Comparison of ENCODE assay signal across 11 cellular contexts in genomic region chr21:42746240-42746592, GRCh38.
DNase-seq lines count a peak whose midpoint lies in the region; ATAC-seq and TF ChIP-seq lines count a peak whose summit lies in the region.
"Had no signal": no experiment of that assay in that cellular context is flagged by ENCODE, and none has a peak within 500 bp of the region (broad histone marks: within the 10 kb centered on the region; RNA-seq: fewer than 3 reads in every experiment).

No MANE protein-coding gene starts in this region.

- no peak for DNase-seq in CD14-positive monocyte (ENCODE audit: low spot score)
- no peak for DNase-seq in GM23338 (ENCODE audit: low spot score)
- no peak for DNase-seq in DMS153 (lab: John Stamatoyannopoulos, UW)
- DNase-seq in NAMALWA (ENCODE audit: low spot score), result no peak
- no peak for DNase-seq in SHP77 (lab: John Stamatoyannopoulos, UW)
- DNase-seq: erythroblast, mesenchymal stem cell, MM.1S had no signal

- peaks cover 33% of the 10 kb centered on the region for H3K4me1 Mint-ChIP-seq in CD14-positive monocyte
- peaks cover 10% of the 10 kb centered on the region; the same call in 1 of the 3 replicates for H3K4me1 Mint-ChIP-seq in GM23338

- no peaks in the 10 kb centered on the region for H3K9me2 ChIP-seq in GM23338 (ENCODE audit: insufficient read depth)

- H3K4me3 ChIP-seq in GM23338 (no peak overlapping the region), rectal smooth muscle tissue (ENCODE audit: low read length) (peak overlapping the region; percentile 9)

- peak overlapping the region; percentile 53 to 78 for H3K4me3 Mint-ChIP-seq in CD14-positive monocyte
- H3K4me3 Mint-ChIP-seq in GM23338, result no peak overlapping the region

- no peaks in the 10 kb centered on the region for H3K36me3 ChIP-seq in GM23338 (ENCODE audit: insufficient read depth)
- no peaks in the 10 kb centered on the region for H3K36me3 ChIP-seq in rectal smooth muscle tissue (ENCODE audit: control insufficient read depth, insufficient read depth, low read length)

- H3K27ac Mint-ChIP-seq in CD14-positive monocyte (peak overlapping the region; percentile 97 to 98 (median 98)), GM23338 (no peak overlapping the region)

- 0 out of 2 replicates have a peak overlapping the region, but pooled peaks have one; percentile 50 for H3K27ac ChIP-seq in GM23338 (ENCODE audit: low read depth)
- peak overlapping the region; percentile 60 for H3K27ac ChIP-seq in cingulate gyrus (ENCODE audit: low read depth, low read length)
- peak overlapping the region; percentile 86 for H3K27ac ChIP-seq in rectal smooth muscle tissue (ENCODE audit: low read depth, low read length)

- H3K27me3 ChIP-seq in GM23338 (ENCODE audit: insufficient read depth) (no peaks in the 10 kb centered on the region), rectal smooth muscle tissue (ENCODE audit: control insufficient read depth, insufficient read depth, low read length) (no peaks in the 10 kb centered on the region)

- no peak overlapping the region for H2AFZ ChIP-seq in GM23338

- peaks cover 0 to 7% (median under 1%) of the 10 kb centered on the region in 3 donors for H3K27me3 Mint-ChIP-seq in CD14-positive monocyte (ENCODE audit: low read depth in 3 of 3)
- H3K27me3 Mint-ChIP-seq in GM23338 (ENCODE audit: insufficient read depth, low read depth, poor library complexity), result peaks cover 10% of the 10 kb centered on the region

- H3K36me3 Mint-ChIP-seq in CD14-positive monocyte, result no peaks in the 10 kb centered on the region
- peaks cover 15% of the 10 kb centered on the region; the same call in 2 of the 3 replicates for H3K36me3 Mint-ChIP-seq in GM23338 (ENCODE audit: low read depth)

- H3F3A ChIP-seq in GM23338 (replicated peaks; ENCODE audit: low read depth), result no peaks in the 10 kb centered on the region

- TF ChIP-seq CTCF in CD14-positive monocyte (IDR thresholded peaks at IDR 0.05) (no peak), GM23338 (conservative IDR thresholded peaks at IDR 0.05; ENCODE audit: low read depth in 2 of 2) (no peak)

- ATAC-seq in GM23338, result no peak
- no peak for ATAC-seq in HG03039 (IDR thresholded peaks at IDR 0.05; ENCODE audit: unreplicated experiment)

- 0 out of 2 replicates have a peak, but pooled peaks cover 4% of the 10 kb centered on the region for H4K20me1 ChIP-seq in GM23338 (replicated peaks; ENCODE audit: insufficient read depth)

- no peak overlapping the region for H3K4me2 ChIP-seq in GM23338

- H3K79me2 ChIP-seq in GM23338 (replicated peaks; ENCODE audit: insufficient read depth), result no peaks in the 10 kb centered on the region

- H3K9ac ChIP-seq in rectal smooth muscle tissue (ENCODE audit: low read length), result no peak overlapping the region

- intact Hi-C loops in CD14-positive monocyte (cut with micrococcal nuclease), result loop anchor here in 1 of 2 donors (2.0 kb wide), 1 partner anchor 21 kb away; no protein-coding TSS in a partner anchor

- no peaks in the 10 kb centered on the region for H3K4me1 ChIP-seq in GM23338 (ENCODE audit: insufficient read depth)
- peaks cover 40% of the 10 kb centered on the region for H3K4me1 ChIP-seq in rectal smooth muscle tissue (ENCODE audit: control insufficient read depth, insufficient read depth, low read length)

- H3K9me3 Mint-ChIP-seq in CD14-positive monocyte, result peaks cover 0 to 4% (median 0%) of the 10 kb centered on the region in 7 donors
- H3K9me3 Mint-ChIP-seq in GM23338, result no peaks in the 10 kb centered on the region

TF ChIP-seq in GM23338, 12 proteins besides CTCF, POLR2A, EP300 and RAD21:
- TF ChIP-seq ZNF114 (CRISPR knock-in tag; IDR thresholded peaks at IDR 0.05) (no peak), JUNB (IDR thresholded peaks at IDR 0.05; ENCODE audit: unreplicated experiment) (no peak), POLR2AphosphoS5 (IDR thresholded peaks at IDR 0.05; ENCODE audit: low read depth) (no peak), EZH2phosphoT487 (IDR thresholded peaks at IDR 0.05; ENCODE audit: unreplicated experiment) (no peak), EZH2 (IDR thresholded peaks at IDR 0.05; ENCODE audit: low read depth, unreplicated experiment) (no peak), NANOG (IDR thresholded peaks at IDR 0.05; ENCODE audit: borderline replicate concordance) (no peak)
